ENCODE assay signal across 16 cellular contexts in genomic region chr5:140148508-140148907, GRCh38. TPM values are rescaled to one million over a fixed set of nuclear protein-coding genes. Genes with fewer than 3 reads are reported as not detected.
DNase-seq lines count a peak whose midpoint lies in the region; ATAC-seq and TF ChIP-seq lines count a peak whose summit lies in the region.
"Had no signal": no experiment of that assay in that cellular context is flagged by ENCODE, and none has a peak within 500 bp of the region (broad histone marks: within the 10 kb centered on the region; RNA-seq: fewer than 3 reads in every experiment).

No MANE protein-coding gene starts in this region.

- no peaks in the 10 kb centered on the region for H3K9me3 Mint-ChIP-seq in neural crest cell

- CTCF ChIA-PET in HEK293 (lab: Yijun Ruan, JAX) = interaction anchor here (0.8 to 10.4 kb wide), 3 partner anchors 7 to 74 kb away, joined by 3 to 109 read pairs (median 52); no protein-coding TSS in a partner anchor

- peak; percentile 39 for DNase-seq in COR-L47 (lab: John Stamatoyannopoulos, UW)
- peak; percentile 13 for DNase-seq in choroid plexus epithelial cell (ENCODE audit: low read depth)
- DNase-seq in neural crest cell (ENCODE audit: low read depth, low spot score) = peak; percentile 23
- no peak for DNase-seq in activated effector memory CD4-positive, alpha-beta T cell treated with Interleukin-2 at 50 U/mL for 16 hours
- DNase-seq in NCI-H1105 (lab: John Stamatoyannopoulos, UW) = no peak
- DNase-seq: activated CD8-positive, alpha-beta T cell treated with anti-CD3 and anti-CD28 coated beads, Interleukin-2, amount 10 ng/mL, durations not matched to agents 7 days and 5 days; activated gamma-delta T cell treated with Interleukin-2 at 50 U/mL for 16 hours; lower lobe of right lung; MM.1S; NCI-H345; RPMI8226; T-helper 9 cell had no signal

- H3K4me1 Mint-ChIP-seq in neural crest cell = peaks cover 21% of the 10 kb centered on the region

- TF ChIP-seq CTCF in HEK293 (tag by site-specific recombination; IDR thresholded peaks at IDR 0.05) (no peak), choroid plexus epithelial cell (conservative IDR thresholded peaks at IDR 0.05; ENCODE audit: low read depth, low read length) (peak; percentile 7), neural crest cell (conservative IDR thresholded peaks at IDR 0.05) (no peak)

- no peak overlapping the region for H3K27ac Mint-ChIP-seq in neural crest cell (ENCODE audit: unreplicated experiment)
- H3K27ac Mint-ChIP-seq: activated CD8-positive, alpha-beta T cell treated with anti-CD3 and anti-CD28 coated beads, Interleukin-2, amount 10 ng/mL, durations not matched to agents 7 days and 5 days had no signal

- H3K27ac ChIP-seq in HEK293 (ENCODE audit: extremely low read depth, low read depth, low read length) = no peak overlapping the region
- H3K27ac ChIP-seq: HL-60, lower lobe of right lung had no signal

- H3K4me3 ChIP-seq in HEK293 (ENCODE audit: low read depth, low read length) (no peak overlapping the region), choroid plexus epithelial cell (ENCODE audit: low read depth, low read length) (no peak overlapping the region)
- H3K4me3 ChIP-seq: lower lobe of right lung had no signal

- no peak overlapping the region for H3K4me3 Mint-ChIP-seq in neural crest cell
- H3K4me3 Mint-ChIP-seq: activated CD8-positive, alpha-beta T cell treated with anti-CD3 and anti-CD28 coated beads, Interleukin-2, amount 10 ng/mL, durations not matched to agents 7 days and 5 days had no signal

- no peaks in the 10 kb centered on the region; the same call in 1 of the 2 replicates for H3K4me1 ChIP-seq in HEK293 (ENCODE audit: control insufficient read depth, insufficient read depth, low read length)

- H3K36me3 ChIP-seq in HEK293 (ENCODE audit: control insufficient read depth in 2 of 2, insufficient read depth in 1 of 2, low read length in 2 of 2) = no peaks in the 10 kb centered on the region
- H3K36me3 ChIP-seq: lower lobe of right lung had no signal

- peaks cover 50% of the 10 kb centered on the region for H3K27me3 Mint-ChIP-seq in neural crest cell (ENCODE audit: low read depth)

- H3K9me3 ChIP-seq in HEK293 (ENCODE audit: control insufficient read depth, insufficient read depth, low read depth, low read length) = no peaks in the 10 kb centered on the region
- H3K9me3 ChIP-seq: Caco-2, lower lobe of right lung had no signal

- no peaks in the 10 kb centered on the region for H3K36me3 Mint-ChIP-seq in neural crest cell (ENCODE audit: low read depth)

- no peak for ATAC-seq in GM19328 (IDR thresholded peaks at IDR 0.05; ENCODE audit: unreplicated experiment)
- ATAC-seq: activated CD8-positive, alpha-beta T cell treated with anti-CD3 and anti-CD28 coated beads, Interleukin-2, amount 10 ng/mL, durations not matched to agents 7 days and 5 days; lower lobe of right lung had no signal

- POLR2A ChIA-PET in HEK293 (lab: Yijun Ruan, JAX) = no interaction called here

TF ChIP-seq in HEK293, 187 proteins besides CTCF, POLR2A, EP300 and RAD21:
- peak; percentile 62 for TF ChIP-seq ZNF335 (tag by site-specific recombination; conservative IDR thresholded peaks at IDR 0.05)
- no peak for TF ChIP-seq ZNF561 (tag by site-specific recombination; IDR thresholded peaks at IDR 0.05; ENCODE audit: borderline replicate concordance)
- peak; percentile 29; the same call in 1 of the 2 replicates for TF ChIP-seq SCRT2 (tag by site-specific recombination; IDR thresholded peaks at IDR 0.05)
- TF ChIP-seq SP3 (tag by site-specific recombination; IDR thresholded peaks at IDR 0.05) = 0 out of 2 replicates have a peak, but pooled peaks have one; percentile 23
- peak; percentile 68 for TF ChIP-seq SP2 (tag by site-specific recombination; IDR thresholded peaks at IDR 0.05)

RNA-seq across cellular contexts. Expression of gene IGIP, which starts 22.8 kb away (rescaled TPM):
- 1.1 and 1.4 TPM in 2 replicates for total RNA-seq in neural crest cell

RNA-seq across cellular contexts. Expression of gene CYSTM1, which starts 26.5 kb away (rescaled TPM):
- total RNA-seq in neural crest cell = 18.2 and 19.8 TPM in 2 replicates

RNA-seq across cellular contexts. Expression of gene PURA, which starts 34.6 kb away (rescaled TPM):
- 5.5 and 5.7 TPM in 2 replicates for total RNA-seq in neural crest cell

Comparison
In these comparisons a context has a peak if more than half of its experiments do, and no peak if none do; other contexts are left out.
1. DNase-seq: peak in COR-L47 (single experiment), choroid plexus epithelial cell (single experiment) and neural crest cell (single experiment); none in activated effector memory CD4-positive, alpha-beta T cell treated with Interleukin-2 at 50 U/mL for 16 hours (single experiment) and NCI-H1105 (single experiment).